In genomic region chr2:207770602-207771404, GRCh38 we compare ENCODE assay signal across 8 cellular contexts. TPM values are rescaled to one million over a fixed set of nuclear protein-coding genes. Genes with fewer than 3 reads are reported as not detected.
A peak's percentile ranks its signal among the peaks of the same experiment; 100 is the strongest.
DNase-seq lines count a peak whose midpoint lies in the region; ATAC-seq, FAIRE-seq and TF ChIP-seq lines count a peak whose summit lies in the region.

No MANE protein-coding gene starts in this region.

- peak overlapping the region in 1 of 2 donors; percentile 65 for H3K9ac ChIP-seq in kidney (ENCODE audit: low read length in 2 of 2)

- TF ChIP-seq CTCF in kidney (IDR thresholded peaks at IDR 0.05; ENCODE audit: borderline replicate concordance, extremely low read depth, insufficient read depth) (no peak), suprapubic skin (IDR thresholded peaks at IDR 0.05) (no peak)

- H3K27me3 ChIP-seq in suprapubic skin: no peaks in the 10 kb centered on the region

- H3K36me3 ChIP-seq in kidney (ENCODE audit: control insufficient read depth in 1 of 2, insufficient read depth in 2 of 2, low read length in 2 of 2): no peaks in the 10 kb centered on the region
- H3K36me3 ChIP-seq in suprapubic skin: peaks cover 7% of the 10 kb centered on the region

- WGBS in suprapubic skin: 15% methylated on average over 50 of the region's 50 CpGs

- H3K4me1 Mint-ChIP-seq in activated naive CD4-positive, alpha-beta T cell treated with anti-CD3 and anti-CD28 coated beads, Interleukin-2, amount 50 U/mL, for 24 hours: peaks cover 26% of the 10 kb centered on the region

- H3K27me3 Mint-ChIP-seq in activated naive CD4-positive, alpha-beta T cell treated with anti-CD3 and anti-CD28 coated beads, Interleukin-2, amount 50 U/mL, for 24 hours: peaks cover 13% of the 10 kb centered on the region

- intact Hi-C loops in kidney (cut with DNase I): no loop called here

- TF ChIP-seq EP300 in suprapubic skin (IDR thresholded peaks at IDR 0.05): no peak

- no peak for ATAC-seq in GM21526 (IDR thresholded peaks at IDR 0.05; ENCODE audit: low FRiP score, unreplicated experiment)
- no peak for ATAC-seq in GM19463 (IDR thresholded peaks at IDR 0.05; ENCODE audit: unreplicated experiment)

- H3K4me1 ChIP-seq in kidney (ENCODE audit: control insufficient read depth in 1 of 2, insufficient read depth in 1 of 2, low read depth in 1 of 2, low read length in 2 of 2) (peaks cover 0 to 11% of the 10 kb centered on the region in 2 donors), suprapubic skin (peaks cover 36% of the 10 kb centered on the region)

- DNase-seq in activated CD4-positive, CD25-positive, alpha-beta regulatory T cell treated with anti-CD3 and anti-CD28 coated beads, Interleukin-2, amount 50 U/mL, for 72 hours: peak; percentile 31
- no peak for DNase-seq in activated CD4-positive, CD25-positive, alpha-beta regulatory T cell (lab: John Stamatoyannopoulos, UW)
- DNase-seq in kidney (peak; percentile 79), suprapubic skin (ENCODE audit: low spot score in 2 of 2) (peak in 1 of 2 donors; percentile 67), NCI-H187 (lab: John Stamatoyannopoulos, UW) (no peak)

- no peak for FAIRE-seq in kidney (lab: Jason Lieb, UNC)

- H3K36me3 Mint-ChIP-seq in activated naive CD4-positive, alpha-beta T cell treated with anti-CD3 and anti-CD28 coated beads, Interleukin-2, amount 50 U/mL, for 24 hours: no peaks in the 10 kb centered on the region

- no peak overlapping the region for H3K27ac Mint-ChIP-seq in activated naive CD4-positive, alpha-beta T cell treated with anti-CD3 and anti-CD28 coated beads, Interleukin-2, amount 50 U/mL, for 24 hours

- peak overlapping the region; percentile 93 for H3K4me3 Mint-ChIP-seq in activated naive CD4-positive, alpha-beta T cell treated with anti-CD3 and anti-CD28 coated beads, Interleukin-2, amount 50 U/mL, for 24 hours

- no peaks in the 10 kb centered on the region for H3K9me3 Mint-ChIP-seq in activated naive CD4-positive, alpha-beta T cell treated with anti-CD3 and anti-CD28 coated beads, Interleukin-2, amount 50 U/mL, for 24 hours

- H3K9me3 ChIP-seq in kidney (ENCODE audit: control insufficient read depth in 1 of 2, low read length in 2 of 2): no peaks in the 10 kb centered on the region
- no peaks in the 10 kb centered on the region for H3K9me3 ChIP-seq in suprapubic skin

- H3K4me3 ChIP-seq in kidney (ENCODE audit: low read length in 2 of 2): peak overlapping the region; percentile 46 to 85
- peak overlapping the region; percentile 77 for H3K4me3 ChIP-seq in suprapubic skin

- TF ChIP-seq POLR2A in suprapubic skin (IDR thresholded peaks at IDR 0.05): no peak

- H3K27ac ChIP-seq in kidney (ENCODE audit: low read depth in 2 of 2, low read length in 2 of 2) (peak overlapping the region; percentile 18 to 26), suprapubic skin (peak overlapping the region; percentile 32)

RNA-seq across cellular contexts. Expression of gene FZD5, which starts 1.1 kb away (rescaled TPM):
- 24.2 TPM for total RNA-seq in kidney
- 4.1 TPM for polyA plus RNA-seq in kidney (ENCODE audit: insufficient read depth, low read depth, low replicate concordance)
- 1 to 10 TPM; 2.7 to 4.6 (median 3.3) TPM for total RNA-seq in suprapubic skin

RNA-seq across cellular contexts. Expression of gene CCNYL1, which starts 59.4 kb away (rescaled TPM):
- total RNA-seq in kidney (14.6 TPM), suprapubic skin (10 to 100 TPM in 1 of 4 donors, 1 to 10 TPM in 3; 3.1 to 11.3 (median 5.4) TPM)
- 6.7 TPM for polyA plus RNA-seq in kidney (ENCODE audit: insufficient read depth, low read depth, low replicate concordance)

Comparison
In these comparisons a context has a peak if more than half of its experiments do, and no peak if none do; other contexts are left out.
1. DNase-seq: peak in activated CD4-positive, CD25-positive, alpha-beta regulatory T cell treated with anti-CD3 and anti-CD28 coated beads, Interleukin-2, amount 50 U/mL, for 72 hours (single experiment) and kidney (single experiment); none in activated CD4-positive, CD25-positive, alpha-beta regulatory T cell (0 of 4) and NCI-H187 (0 of 2).